ENCODE assay signal across 9 cellular contexts in the genomic region with DNA sequence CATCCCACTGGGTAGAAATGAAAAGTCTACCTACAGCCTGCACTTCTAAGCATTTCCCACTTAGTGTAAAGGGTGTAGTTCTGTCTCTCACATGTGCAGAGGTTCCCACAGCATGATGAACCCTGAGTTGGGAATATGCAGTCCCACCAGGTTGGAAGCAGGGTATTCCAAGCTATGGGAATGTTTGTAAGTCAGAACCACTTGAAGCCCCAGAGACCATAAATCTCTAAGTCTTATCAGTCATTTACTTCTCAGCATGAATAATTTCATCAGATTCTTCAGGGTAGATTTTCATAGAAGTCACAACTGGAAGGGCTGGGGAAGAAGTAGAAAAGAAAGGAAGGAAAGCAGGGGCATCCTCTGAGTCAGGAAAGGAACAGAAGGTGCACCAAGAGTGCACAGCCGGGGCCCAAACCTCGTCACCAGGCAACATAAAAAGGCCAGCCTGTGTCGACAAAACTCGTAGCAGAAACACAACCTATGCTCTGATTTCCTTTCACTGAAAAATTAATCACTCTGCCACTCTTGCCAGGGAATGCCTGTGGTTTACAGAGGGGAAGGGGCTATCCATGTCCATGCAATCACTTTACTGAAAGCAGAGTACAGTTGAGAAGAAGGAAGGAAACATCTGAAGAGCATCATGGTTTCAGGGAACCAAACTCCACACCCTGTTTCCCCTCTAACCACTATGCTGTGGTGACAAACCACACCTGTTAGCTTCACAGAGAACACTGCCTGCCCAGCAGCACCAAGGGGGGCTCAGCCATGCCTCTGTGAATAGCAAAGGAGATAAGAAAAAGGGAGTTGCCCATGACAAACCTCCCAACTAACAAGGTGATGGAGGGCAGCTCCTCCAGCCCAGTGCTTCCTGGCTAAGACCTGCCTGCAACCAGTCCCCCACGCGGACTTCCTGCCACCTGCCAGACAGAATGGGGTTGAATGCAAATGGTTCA. TPM values are rescaled to one million over a fixed set of nuclear protein-coding genes. Genes with fewer than 3 reads are reported as not detected.
DNase-seq lines count a peak whose midpoint lies in the region; ATAC-seq and TF ChIP-seq lines count a peak whose summit lies in the region.
"Had no signal": no experiment of that assay in that cellular context is flagged by ENCODE, and none has a peak within 500 bp of the region (broad histone marks: within the 10 kb centered on the region; RNA-seq: fewer than 3 reads in every experiment).

No MANE protein-coding gene starts in this region.

- ATAC-seq in GM19397 (IDR thresholded peaks at IDR 0.05; ENCODE audit: unreplicated experiment), result peak; percentile 87
- peak; percentile 87 for ATAC-seq in HG03460 (IDR thresholded peaks at IDR 0.05; ENCODE audit: unreplicated experiment)

- no peak overlapping the region for H3K27ac Mint-ChIP-seq in endodermal cell

- no peaks in the 10 kb centered on the region for H3K4me1 ChIP-seq in endodermal cell (ENCODE audit: control insufficient read depth, insufficient read depth, low read length)

- no peak overlapping the region for H3K4me3 ChIP-seq in fibroblast of mammary gland (ENCODE audit: control insufficient read depth, low read depth, low read length)
- no peak overlapping the region for H3K4me3 ChIP-seq in endodermal cell (ENCODE audit: low read length)

- H3K9ac ChIP-seq in endodermal cell (ENCODE audit: extremely low read depth, low read length, poor library complexity, severe bottlenecking), result no peak overlapping the region

- no peak for TF ChIP-seq CTCF in fibroblast of mammary gland (conservative IDR thresholded peaks at IDR 0.05; ENCODE audit: control insufficient read depth, insufficient read depth, low read depth, low read length)
- TF ChIP-seq CTCF in endodermal cell (conservative IDR thresholded peaks at IDR 0.05), result no peak

- H3K36me3 Mint-ChIP-seq in endodermal cell (ENCODE audit: low read depth), result peaks cover 25% of the 10 kb centered on the region

- H3K27me3 ChIP-seq in endodermal cell (ENCODE audit: control insufficient read depth, insufficient read depth, low read length, poor library complexity, severe bottlenecking), result no peaks in the 10 kb centered on the region

- H3K36me3 ChIP-seq in endodermal cell (ENCODE audit: control insufficient read depth, insufficient read depth, low read length), result peaks cover 7% of the 10 kb centered on the region

- H3K4me1 Mint-ChIP-seq in endodermal cell, result peaks cover 7% of the 10 kb centered on the region

- no peaks in the 10 kb centered on the region for H3K9me3 ChIP-seq in endodermal cell (ENCODE audit: control insufficient read depth, low read length)

- DNase-seq in A172 (ENCODE audit: low spot score) (peak; percentile 75), fibroblast of mammary gland (ENCODE audit: low read depth) (peak; percentile 55), endodermal cell (no peak), NCI-H774 (lab: John Stamatoyannopoulos, UW) (no peak)
- peak; percentile 52 to 64 for DNase-seq in activated CD4-positive, alpha-beta T cell treated with anti-CD3 and anti-CD28 coated beads, Interleukin-2, amount 50 U/mL, for 48 hours
- DNase-seq in stimulated activated CD8-positive, alpha-beta memory T cell treated with anti-CD3 and anti-CD28 coated beads, Interleukin-7, amount 100 ng/mL, for 48 hours (ENCODE audit: extremely low read depth in 1 of 2, low read depth in 1 of 2), result peak; percentile 45 to 66

- no peak overlapping the region for H3K4me3 Mint-ChIP-seq in endodermal cell

- no peaks in the 10 kb centered on the region for H3K9me3 Mint-ChIP-seq in endodermal cell

- H3K27me3 Mint-ChIP-seq in endodermal cell (ENCODE audit: insufficient read depth), result no peaks in the 10 kb centered on the region

- WGBS in endodermal cell (ENCODE audit: insufficient coverage in 1 of 2, insufficient read length in 1 of 2), 2 experiments, result 92 to 93% methylated on average over 4 to 6 of the region's 6 CpGs

- H3K27ac ChIP-seq in endodermal cell (ENCODE audit: low read depth, low read length), result no peak overlapping the region
- H3K27ac ChIP-seq: C4-2B had no signal

RNA-seq across cellular contexts. Expression of gene SH3BP5, which starts 40.5 kb away (rescaled TPM):
- total RNA-seq in A172 (2014; rRNA removed; shearing (Covaris generic)), result 85.4 and 90.2 TPM in 2 replicates
- total RNA-seq in endodermal cell, result 10 to 100 TPM; 25.8 to 30.3 TPM
- 12.5 TPM for polyA plus RNA-seq in endodermal cell (2013, experiment 1 of 2)
- 14.0 TPM for polyA plus RNA-seq in endodermal cell (2013, experiment 2 of 2)

Comparison
In these comparisons a context has a peak if more than half of its experiments do, and no peak if none do; other contexts are left out.
1. DNase-seq: peak in A172 (single experiment), activated CD4-positive, alpha-beta T cell treated with anti-CD3 and anti-CD28 coated beads, Interleukin-2, amount 50 U/mL, for 48 hours (2 of 2), fibroblast of mammary gland (single experiment) and stimulated activated CD8-positive, alpha-beta memory T cell treated with anti-CD3 and anti-CD28 coated beads, Interleukin-7, amount 100 ng/mL, for 48 hours (2 of 2); none in endodermal cell (single experiment) and NCI-H774 (single experiment).